In the genomic region with DNA sequence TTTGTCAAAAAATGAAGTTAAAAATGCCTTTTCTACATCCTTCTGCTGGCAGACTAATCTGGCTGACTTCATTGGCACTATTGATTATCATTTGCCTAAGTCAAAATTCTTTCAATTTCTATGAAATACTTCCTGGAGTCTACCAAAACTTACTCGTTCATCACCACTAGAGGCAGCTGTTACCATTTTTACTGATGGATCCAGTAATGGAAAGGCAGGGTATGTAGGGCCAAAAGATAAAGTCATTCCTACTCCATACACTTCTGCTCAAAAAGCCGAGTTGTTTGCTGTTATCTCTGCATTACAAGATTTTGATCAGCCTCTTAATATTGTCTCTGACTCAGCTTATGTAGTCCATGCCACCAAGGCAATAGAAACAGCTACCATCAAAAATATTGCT, we compare ENCODE assay signal across 7 cellular contexts. TPM values are rescaled to one million over a fixed set of nuclear protein-coding genes. Genes with fewer than 3 reads are reported as not detected.
DNase-seq lines count a peak whose midpoint lies in the region; ATAC-seq and TF ChIP-seq lines count a peak whose summit lies in the region.
"Not testable (repeated sequence)": the region's sequence is repeated elsewhere in the genome, so short reads cannot be mapped to it uniquely, and the experiment has no call there.

No MANE protein-coding gene starts in this region.

- not testable (repeated sequence) for H3K36me3 ChIP-seq in DND-41 (ENCODE audit: insufficient read depth, low read length); KMS-11 (ENCODE audit: insufficient read depth); OCI-LY3 (replicated peaks; ENCODE audit: low read depth, low read length); hepatocyte (replicated peaks; ENCODE audit: insufficient read depth, low read depth); neural progenitor cell

- intact Hi-C loops in activated CD4-positive, alpha-beta T cell treated with anti-CD3 and anti-CD28 coated beads, Interleukin-2, amount 10 ng/mL, durations not matched to agents 24 days and 14 days (cut with micrococcal nuclease) = not testable (repeated sequence)

- DNase-seq in DND-41; hepatocyte (ENCODE audit: low spot score); neural progenitor cell (ENCODE audit: low spot score): not testable (repeated sequence)
- DNase-seq in activated CD4-positive, alpha-beta T cell treated with anti-CD3 and anti-CD28 coated beads, Interleukin-2, amount 10 ng/mL, durations not matched to agents 24 days and 14 days = peak; percentile 64
- DNase-seq in dermis microvascular lymphatic vessel endothelial cell (ENCODE audit: low read depth in 2 of 2) = peak; percentile 18 to 38

- not testable (repeated sequence) for H3K4me1 Mint-ChIP-seq in activated CD4-positive, alpha-beta T cell treated with anti-CD3 and anti-CD28 coated beads, Interleukin-2, amount 10 ng/mL, durations not matched to agents 24 days and 14 days; neural progenitor cell

- not testable (repeated sequence) for H3K79me2 ChIP-seq in DND-41 (ENCODE audit: insufficient read depth, low read length); KMS-11 (ENCODE audit: insufficient read depth, low read depth); OCI-LY3 (ENCODE audit: low read length); hepatocyte; neural progenitor cell (ENCODE audit: low read depth)

- H3K27ac Mint-ChIP-seq in activated CD4-positive, alpha-beta T cell treated with anti-CD3 and anti-CD28 coated beads, Interleukin-2, amount 10 ng/mL, durations not matched to agents 24 days and 14 days; neural progenitor cell: not testable (repeated sequence)

- TF ChIP-seq CTCF in DND-41 (IDR thresholded peaks at IDR 0.05; ENCODE audit: borderline replicate concordance, extremely low read depth, low read length, poor library complexity, severe bottlenecking) (peak; percentile 55), KMS-11 (conservative IDR thresholded peaks at IDR 0.05; ENCODE audit: low read depth, low read length) (0 out of 2 replicates have a peak, but pooled peaks have one; percentile 16), OCI-LY3 (IDR thresholded peaks at IDR 0.05; ENCODE audit: low read depth, low read length) (peak; percentile 55), hepatocyte (IDR thresholded peaks at IDR 0.05; ENCODE audit: poor library complexity) (peak; percentile 40), neural progenitor cell (IDR thresholded peaks at IDR 0.05) (peak; percentile 55)

- WGBS in hepatocyte (ENCODE audit: low lambda C conversion rate, missing lambda C conversion rate) = 14% methylated on average over 2 of the region's 2 CpGs

- not testable (repeated sequence) for H3K4me1 ChIP-seq in DND-41 (ENCODE audit: insufficient read depth, low read length); KMS-11 (ENCODE audit: low read depth, poor library complexity, severe bottlenecking); OCI-LY3 (ENCODE audit: low read length); neural progenitor cell
- H3K4me1 ChIP-seq in hepatocyte (ENCODE audit: insufficient read depth) = peaks cover 19% of the 10 kb centered on the region

- not testable (repeated sequence) for H3F3A ChIP-seq in neural progenitor cell (ENCODE audit: low read depth)

- not testable (repeated sequence) for H3K27ac ChIP-seq in DND-41 (ENCODE audit: low read length); KMS-11; OCI-LY3 (ENCODE audit: low read length); neural progenitor cell
- H3K27ac ChIP-seq in hepatocyte = peak overlapping the region; percentile 85

- not testable (repeated sequence) for H3K4me3 Mint-ChIP-seq in activated CD4-positive, alpha-beta T cell treated with anti-CD3 and anti-CD28 coated beads, Interleukin-2, amount 10 ng/mL, durations not matched to agents 24 days and 14 days; neural progenitor cell

- not testable (repeated sequence) for H3K9ac ChIP-seq in DND-41 (ENCODE audit: low read depth, low read length); KMS-11; neural progenitor cell
- H3K9ac ChIP-seq in OCI-LY3 (ENCODE audit: low read length) = peak overlapping the region; percentile 57

- not testable (repeated sequence) for H3K27me3 Mint-ChIP-seq in activated CD4-positive, alpha-beta T cell treated with anti-CD3 and anti-CD28 coated beads, Interleukin-2, amount 10 ng/mL, durations not matched to agents 24 days and 14 days; neural progenitor cell (ENCODE audit: insufficient read depth, low read depth)

- not testable (repeated sequence) for H2AFZ ChIP-seq in DND-41 (ENCODE audit: low read depth, low read length); KMS-11 (ENCODE audit: low read depth)
- H2AFZ ChIP-seq in OCI-LY3 (ENCODE audit: low read depth, low read length) (peak overlapping the region; percentile 96), hepatocyte (peak overlapping the region; percentile 11), neural progenitor cell (replicated peaks) (peak overlapping the region; percentile 19)

- not testable (repeated sequence) for H3K4me3 ChIP-seq in DND-41 (ENCODE audit: low read depth in 1 of 2, low read length in 2 of 2); KMS-11 (IDR thresholded peaks at IDR 0.05; ENCODE audit: insufficient read depth, low read depth, low read length); hepatocyte; neural progenitor cell
- peak overlapping the region; percentile 70 for H3K4me3 ChIP-seq in OCI-LY3 (ENCODE audit: low read length)

- not testable (repeated sequence) for H4K20me1 ChIP-seq in DND-41 (ENCODE audit: insufficient read depth, low read length); KMS-11 (ENCODE audit: insufficient read depth); OCI-LY3 (ENCODE audit: insufficient read depth, low read length); hepatocyte (ENCODE audit: insufficient read depth, poor library complexity, severe bottlenecking); neural progenitor cell (ENCODE audit: low read depth)

- H3K36me3 Mint-ChIP-seq in activated CD4-positive, alpha-beta T cell treated with anti-CD3 and anti-CD28 coated beads, Interleukin-2, amount 10 ng/mL, durations not matched to agents 24 days and 14 days (ENCODE audit: low read depth); neural progenitor cell: not testable (repeated sequence)

- H3K9me3 ChIP-seq in DND-41 (ENCODE audit: insufficient read depth, low read length, severe bottlenecking); OCI-LY3 (ENCODE audit: insufficient read depth, low read length); hepatocyte (ENCODE audit: low read depth); neural progenitor cell (ENCODE audit: low read depth): not testable (repeated sequence)

- H3K27me3 ChIP-seq in DND-41 (ENCODE audit: insufficient read depth, low read length, poor library complexity); KMS-11 (ENCODE audit: insufficient read depth, low read depth); OCI-LY3 (ENCODE audit: low read depth, low read length); hepatocyte; neural progenitor cell: not testable (repeated sequence)

- H3K9me3 Mint-ChIP-seq in activated CD4-positive, alpha-beta T cell treated with anti-CD3 and anti-CD28 coated beads, Interleukin-2, amount 10 ng/mL, durations not matched to agents 24 days and 14 days; neural progenitor cell: not testable (repeated sequence)

- ATAC-seq in DND-41 (ENCODE audit: insufficient read depth, low read depth) = not testable (repeated sequence)

- not testable (repeated sequence) for H3K4me2 ChIP-seq in DND-41 (ENCODE audit: insufficient read depth, low read length); KMS-11; neural progenitor cell
- H3K4me2 ChIP-seq in OCI-LY3 (ENCODE audit: low read length) = peak overlapping the region; percentile 51
- peak overlapping the region; percentile 61 for H3K4me2 ChIP-seq in hepatocyte

- not testable (repeated sequence) for H3K9me2 ChIP-seq in hepatocyte (replicated peaks; ENCODE audit: insufficient read depth)

RNA-seq across cellular contexts. Expression of gene CNOT11, which starts 12.0 kb away (rescaled TPM):
- 65.0 and 69.6 TPM in 2 replicates for total RNA-seq in activated CD4-positive, alpha-beta T cell treated with anti-CD3 and anti-CD28 coated beads, Interleukin-2, amount 10 ng/mL, durations not matched to agents 24 days and 14 days
- total RNA-seq in dermis microvascular lymphatic vessel endothelial cell = 18.1 and 18.5 TPM in 2 replicates
- 55.8 and 61.8 TPM in 2 replicates for total RNA-seq in hepatocyte
- 57.3 and 57.7 TPM in 2 replicates for polyA plus RNA-seq in hepatocyte
- 38.0 and 39.0 TPM in 2 replicates for total RNA-seq in neural progenitor cell (ENCODE audit: low replicate concordance)
